ENCODE assay signal across 8 cellular contexts in genomic region chr4:128565565-128566186, GRCh38.
DNase-seq lines count a peak whose midpoint lies in the region; ATAC-seq and TF ChIP-seq lines count a peak whose summit lies in the region.

No MANE protein-coding gene starts in this region.

- no peaks in the 10 kb centered on the region for H3K79me2 ChIP-seq in MM.1S (ENCODE audit: low read length)

- no peaks in the 10 kb centered on the region for H3F3A ChIP-seq in MM.1S (ENCODE audit: insufficient read depth, low read length)

- H3K4me3 ChIP-seq in A673 (ENCODE audit: low read depth, low read length, poor library complexity, severe bottlenecking) = no peak overlapping the region
- H3K4me3 ChIP-seq in GM06990 (replicated peaks; ENCODE audit: low read depth, low read length) = no peak overlapping the region
- H3K4me3 ChIP-seq in MM.1S (ENCODE audit: low read length) = no peak overlapping the region
- H3K4me3 ChIP-seq in astrocyte of the spinal cord (ENCODE audit: low read depth, low read length) = no peak overlapping the region

- in situ Hi-C loops in astrocyte of the spinal cord (cut with HindIII; ENCODE audit: low sequenced_read_pairs) = no loop called here

- POLR2A ChIA-PET in A673 (lab: Charles Lee; ENCODE audit: low non-redundant PET) = no interaction called here

- H3K4me1 ChIP-seq in A673 (ENCODE audit: insufficient read depth, low read length, poor library complexity, severe bottlenecking) (no peaks in the 10 kb centered on the region), MM.1S (ENCODE audit: low read length) (0 out of 2 replicates have a peak, but pooled peaks cover 7% of the 10 kb centered on the region)

- no peaks in the 10 kb centered on the region for H4K20me1 ChIP-seq in MM.1S (ENCODE audit: insufficient read depth, low read length)

- H3K36me3 ChIP-seq in A673 (ENCODE audit: insufficient read depth, low read length, poor library complexity, severe bottlenecking) = no peaks in the 10 kb centered on the region
- H3K36me3 ChIP-seq in GM06990 (ENCODE audit: control insufficient read depth, insufficient read depth, low read length) = no peaks in the 10 kb centered on the region
- H3K36me3 ChIP-seq in MM.1S (replicated peaks; ENCODE audit: insufficient read depth, low read length) = no peaks in the 10 kb centered on the region

- no peak overlapping the region for H3K9ac ChIP-seq in MM.1S (ENCODE audit: low read length)

- CTCF ChIA-PET in A673 (lab: Charles Lee) = no interaction called here

- BruUV-seq in A673 (replicated peaks; lab: Mats Ljungman, UMichigan) = no TSS peak

- no peaks in the 10 kb centered on the region for H3K9me3 ChIP-seq in A673 (ENCODE audit: low read depth, low read length, poor library complexity, severe bottlenecking)
- no peaks in the 10 kb centered on the region for H3K9me3 ChIP-seq in MM.1S (replicated peaks; ENCODE audit: insufficient read depth, low read length)

- H3K4me2 ChIP-seq in MM.1S (ENCODE audit: low read depth, low read length) = no peak overlapping the region

- H3K27me3 ChIP-seq in A673 (replicated peaks; ENCODE audit: insufficient read depth, low read depth, low read length, poor library complexity) (no peaks in the 10 kb centered on the region), GM06990 (replicated peaks; ENCODE audit: control insufficient read depth, insufficient read depth, low read length) (no peaks in the 10 kb centered on the region), MM.1S (replicated peaks; ENCODE audit: insufficient read depth, low read length) (no peaks in the 10 kb centered on the region)

- peak; percentile 51 for DNase-seq in A673 (ENCODE audit: low spot score)
- no peak for DNase-seq in GM06990 (ENCODE audit: extremely low read depth, insufficient read length)
- peak; percentile 72 for DNase-seq in MM.1S
- DNase-seq in astrocyte of the spinal cord (ENCODE audit: low read depth, low spot score) = no peak
- DNase-seq in left lobe of liver (ENCODE audit: low spot score) = no peak
- no peak for DNase-seq in foreskin melanocyte

- intact Hi-C loops in A673 (cut with micrococcal nuclease; ENCODE audit: unreplicated experiment) = loop anchor here (1.0 kb wide), 1 partner anchor 298 kb away; no protein-coding TSS in a partner anchor

- TF ChIP-seq CTCF in A673 (conservative IDR thresholded peaks at IDR 0.05; ENCODE audit: low read depth, low read length) (peak; percentile 58), GM06990 (IDR thresholded peaks at IDR 0.05; ENCODE audit: insufficient read depth, low read length, poor library complexity, severe bottlenecking) (peak; percentile 63), MM.1S (IDR thresholded peaks at IDR 0.05; ENCODE audit: low read length) (peak; percentile 90), astrocyte of the spinal cord (IDR thresholded peaks at IDR 0.05; ENCODE audit: low read depth, low read length) (peak; percentile 68)

- H3K9me2 ChIP-seq in MM.1S (replicated peaks; ENCODE audit: insufficient read depth, low read length) = no peaks in the 10 kb centered on the region

- H2AFZ ChIP-seq in MM.1S (ENCODE audit: low read length) = peak overlapping the region; percentile 24; the same call in 1 of the 2 replicates

- ATAC-seq in left lobe of liver = peak; percentile 82
- ATAC-seq in HG03159 (IDR thresholded peaks at IDR 0.05; ENCODE audit: unreplicated experiment) = no peak
- ATAC-seq in GM19452 (IDR thresholded peaks at IDR 0.05; ENCODE audit: unreplicated experiment) = no peak

- no peak overlapping the region for H3K27ac ChIP-seq in A673 (ENCODE audit: low read depth, low read length, poor library complexity, severe bottlenecking)
- no peak overlapping the region for H3K27ac ChIP-seq in MM.1S (ENCODE audit: low read length)

Comparison
In these comparisons a context has a peak if more than half of its experiments do, and no peak if none do; other contexts are left out.
1. DNase-seq: peak in A673 (single experiment) and MM.1S (single experiment); none in GM06990 (single experiment), astrocyte of the spinal cord (single experiment), left lobe of liver (single experiment) and foreskin melanocyte (single experiment).
2. Peak in every context shown above with its lines, with median percentiles within 50 percentile points of each other: CTCF ChIP-seq.